Comparison of ENCODE assay signal across 10 cellular contexts in genomic region chr1:40421694-40422384, GRCh38. TPM values are rescaled to one million over a fixed set of nuclear protein-coding genes. Genes with fewer than 3 reads are reported as not detected.
DNase-seq lines count a peak whose midpoint lies in the region; ATAC-seq and TF ChIP-seq lines count a peak whose summit lies in the region.
"Had no signal": no experiment of that assay in that cellular context is flagged by ENCODE, and none has a peak within 500 bp of the region (broad histone marks: within the 10 kb centered on the region; RNA-seq: fewer than 3 reads in every experiment).

No MANE protein-coding gene starts in this region.

- H3K27me3 Mint-ChIP-seq in activated B cell treated with CpG ODN at 0.5 μM for 24 hours: no peaks in the 10 kb centered on the region

- H3K4me3 Mint-ChIP-seq in activated B cell treated with CpG ODN at 0.5 μM for 24 hours: no peak overlapping the region

- DNase-seq in A172 (ENCODE audit: low spot score): peak; percentile 1
- peak; percentile 60 to 61 for DNase-seq in HL-60 (ENCODE audit: low read depth in 1 of 2, low spot score in 1 of 2)
- DNase-seq in activated B cell treated with CpG ODN at 0.5 μM for 24 hours: no peak
- DNase-seq in inferior parietal cortex (ENCODE audit: extremely low spot score): peak; percentile 63
- no peak for DNase-seq in activated CD8-positive, alpha-beta memory T cell treated with anti-CD3 and anti-CD28 coated beads, Interleukin-2, amount 50 U/mL, for 48 hours
- no peak for DNase-seq in HAP-1 (ENCODE audit: low spot score in 2 of 2)
- DNase-seq: activated effector memory CD4-positive, alpha-beta T cell treated with Interleukin-2 at 50 U/mL for 16 hours; DMS53 had no signal

- in situ Hi-C loops in HAP-1 (cut with MboI; ENCODE audit: low sequenced_read_pairs): no loop called here

- peaks cover 95% of the 10 kb centered on the region for H3K36me3 Mint-ChIP-seq in activated B cell treated with CpG ODN at 0.5 μM for 24 hours (ENCODE audit: low read depth)

- H3K27me3 ChIP-seq in HL-60 (ENCODE audit: insufficient read depth, poor library complexity, severe bottlenecking) (no peaks in the 10 kb centered on the region), HAP-1 (ENCODE audit: low read depth) (no peaks in the 10 kb centered on the region)

- H3K4me3 ChIP-seq in HL-60 (replicated peaks; ENCODE audit: insufficient read depth, low read length) (no peak overlapping the region), HAP-1 (no peak overlapping the region)

- CTCF ChIA-PET in activated B cell treated with CpG ODN at 0.5 μM for 24 hours (lab: Charles Lee): interaction anchor here (0.6 to 1.4 kb wide), 2 partner anchors 11 to 269 kb away, joined by 3 to 4 read pairs; no protein-coding TSS in a partner anchor

- no peaks in the 10 kb centered on the region for H3K9me3 Mint-ChIP-seq in activated B cell treated with CpG ODN at 0.5 μM for 24 hours

- H3K9me3 ChIP-seq in HAP-1: no peaks in the 10 kb centered on the region

- no peaks in the 10 kb centered on the region for H3K4me1 ChIP-seq in HAP-1

- POLR2A ChIA-PET in activated B cell treated with CpG ODN at 0.5 μM for 24 hours (lab: Charles Lee): interaction anchor here (0.5 kb wide), 1 partner anchor 13 kb away, joined by 3 read pairs; no protein-coding TSS in a partner anchor

- ATAC-seq in activated B cell treated with CpG ODN at 0.5 μM for 24 hours (ENCODE audit: low read depth) (no peak), GM18907 (IDR thresholded peaks at IDR 0.05; ENCODE audit: unreplicated experiment) (no peak), GM19395 (IDR thresholded peaks at IDR 0.05; ENCODE audit: unreplicated experiment) (no peak)

- peaks cover 13% of the 10 kb centered on the region for H3K36me3 ChIP-seq in HAP-1 (replicated peaks)

- TF ChIP-seq CTCF in HL-60 (IDR thresholded peaks at IDR 0.05; ENCODE audit: insufficient read depth, low read length) (no peak), activated B cell treated with CpG ODN at 0.5 μM for 24 hours (IDR thresholded peaks at IDR 0.05) (no peak)

- peak overlapping the region; percentile 71 for H3K27ac Mint-ChIP-seq in activated B cell treated with CpG ODN at 0.5 μM for 24 hours

- H3K4me1 Mint-ChIP-seq in activated B cell treated with CpG ODN at 0.5 μM for 24 hours: peaks cover 36% of the 10 kb centered on the region

- intact Hi-C loops in activated B cell treated with CpG ODN at 0.5 μM for 24 hours (cut with micrococcal nuclease): no loop called here

- H3K27ac ChIP-seq in HL-60 (replicated peaks): no peak overlapping the region

RNA-seq across cellular contexts. Expression of gene ZFP69B, which starts 28.4 kb away (rescaled TPM):
- 3.5 and 4.2 TPM in 2 replicates for total RNA-seq in A172 (2014; rRNA removed; shearing (Covaris generic))
- total RNA-seq in activated B cell treated with CpG ODN at 0.5 μM for 24 hours: 8.9 and 10.4 TPM in 2 replicates

RNA-seq across cellular contexts. Expression of gene SMAP2, which starts 48.3 kb away (rescaled TPM):
- total RNA-seq in A172 (2014; rRNA removed; shearing (Covaris generic)): 10.3 and 11.9 TPM in 2 replicates
- total RNA-seq in activated B cell treated with CpG ODN at 0.5 μM for 24 hours: 202 and 220 TPM in 2 replicates

RNA-seq across cellular contexts. Expression of gene ZFP69, which starts 55.3 kb away (rescaled TPM):
- not detected in 2 replicates for total RNA-seq in A172 (2014; rRNA removed; shearing (Covaris generic))
- 4.5 and 5.1 TPM in 2 replicates for total RNA-seq in activated B cell treated with CpG ODN at 0.5 μM for 24 hours

Comparison
In these comparisons a context has a peak if more than half of its experiments do, and no peak if none do; other contexts are left out.
1. DNase-seq: peak in A172 (single experiment), HL-60 (2 of 2) and inferior parietal cortex (single experiment); none in activated B cell treated with CpG ODN at 0.5 μM for 24 hours (single experiment), activated CD8-positive, alpha-beta memory T cell treated with anti-CD3 and anti-CD28 coated beads, Interleukin-2, amount 50 U/mL, for 48 hours (single experiment) and HAP-1 (0 of 2).
2. RNA of gene SMAP2, which starts 48.3 kb away (total RNA-seq): 202 to 220 TPM in activated B cell treated with CpG ODN at 0.5 μM for 24 hours; 10.3 to 11.9 TPM in A172; every median in the first group is over 10 times any median in the second.